In genomic region chr7:2028733-2029132, GRCh38 we compare ENCODE assay signal across 17 cellular contexts.
"Had no signal": no experiment of that assay in that cellular context is flagged by ENCODE, and none has a peak within 500 bp of the region (broad histone marks: within the 10 kb centered on the region; RNA-seq: fewer than 3 reads in every experiment).

No MANE protein-coding gene starts in this region.

- H3K4me3 ChIP-seq: adrenal gland, esophagus squamous epithelium, neural progenitor cell, prostate gland, skin epidermis, stomach, testis had no signal

- H3K36me3 ChIP-seq: adrenal gland, esophagus squamous epithelium, prostate gland had no signal

- H3K4me1 ChIP-seq: adrenal gland, esophagus squamous epithelium, prostate gland, testis had no signal

- H3K9me3 ChIP-seq: prostate gland, testis had no signal

- DNase-seq: activated CD4-positive, alpha-beta T cell treated with anti-CD3 and anti-CD28 coated beads, Interleukin-2, amount 50 U/mL, for 4 hours; activated gamma-delta T cell treated with Interleukin-2 at 50 U/mL for 16 hours; activated T-cell treated with anti-CD3 and anti-CD28 coated beads, Interleukin-2, amount 50 U/mL, for 72 hours; dermis blood vessel endothelial cell; effector memory CD4-positive, alpha-beta T cell; esophagus squamous epithelium; immature natural killer cell; stimulated activated CD4-positive, alpha-beta T cell treated with anti-CD3 and anti-CD28 coated beads, Interleukin-15, amount 100 ng/mL, for 24 hours; stimulated activated CD4-positive, alpha-beta T cell treated with anti-CD3 and anti-CD28 coated beads, Interleukin-2, amount 100 ng/mL, for 48 hours; stomach; testis had no signal

- H3K27ac ChIP-seq: adrenal gland, esophagus squamous epithelium, neural progenitor cell, prostate gland, skin epidermis, stomach, testis had no signal

- H3K27me3 ChIP-seq: adrenal gland, esophagus squamous epithelium, neural progenitor cell, stomach, testis had no signal

- ATAC-seq: activated naive CD4-positive, alpha-beta T cell treated with anti-CD3 and anti-CD28 coated beads, Interleukin-2, amount 50 U/mL, for 72 hours; activated T-cell treated with anti-CD3 and anti-CD28 coated beads, Interleukin-2, amount 50 U/mL, for 72 hours; right cardiac atrium had no signal
